In genomic region chr7:149735181-149735602, GRCh38 we compare ENCODE assay signal across 18 cellular contexts.
"Had no signal": no experiment of that assay in that cellular context is flagged by ENCODE, and none has a peak within 500 bp of the region (broad histone marks: within the 10 kb centered on the region; RNA-seq: fewer than 3 reads in every experiment).

No MANE protein-coding gene starts in this region.

- H3K4me1 ChIP-seq: tibial nerve had no signal

- H3K9me3 ChIP-seq: neutrophil, tibial nerve had no signal

- H3K27ac ChIP-seq: epithelial cell of prostate, neutrophil, skin epidermis, tibial nerve had no signal

- H3K4me3 ChIP-seq: skin epidermis, tibial nerve had no signal

- DNase-seq: activated CD4-positive, alpha-beta T cell treated with anti-CD3 and anti-CD28 coated beads, Interleukin-2, amount 50 U/mL, for 1 hour; activated CD8-positive, alpha-beta memory T cell treated with anti-CD3 and anti-CD28 coated beads for 24 hours; activated naive CD4-positive, alpha-beta T cell treated with anti-CD3 and anti-CD28 coated beads for 36 hours; activated naive CD8-positive, alpha-beta T cell treated with anti-CD3 and anti-CD28 coated beads, Interleukin-2, amount 50 U/mL, for 24 hours; cerebellar nuclear complex; effector memory CD8-positive, alpha-beta T cell; immature natural killer cell; naive B cell; retina; stimulated activated CD4-positive, alpha-beta T cell treated with anti-CD3 and anti-CD28 coated beads, Interleukin-4, amount 100 ng/mL, for 24 hours; stimulated activated naive CD4-positive, alpha-beta T cell treated with Interleukin-2 at 50 U/mL for 16 hours; substantia nigra; T-helper 9 cell had no signal

- ATAC-seq: activated CD4-positive, CD25-positive, alpha-beta regulatory T cell treated with anti-CD3 and anti-CD28 coated beads, Interleukin-2, amount 50 U/mL, for 24 hours; activated naive CD8-positive, alpha-beta T cell treated with anti-CD3 and anti-CD28 coated beads, Interleukin-2, amount 50 U/mL, for 24 hours; effector memory CD8-positive, alpha-beta T cell had no signal
